ENCODE assay signal across 8 cellular contexts in the genomic region with DNA sequence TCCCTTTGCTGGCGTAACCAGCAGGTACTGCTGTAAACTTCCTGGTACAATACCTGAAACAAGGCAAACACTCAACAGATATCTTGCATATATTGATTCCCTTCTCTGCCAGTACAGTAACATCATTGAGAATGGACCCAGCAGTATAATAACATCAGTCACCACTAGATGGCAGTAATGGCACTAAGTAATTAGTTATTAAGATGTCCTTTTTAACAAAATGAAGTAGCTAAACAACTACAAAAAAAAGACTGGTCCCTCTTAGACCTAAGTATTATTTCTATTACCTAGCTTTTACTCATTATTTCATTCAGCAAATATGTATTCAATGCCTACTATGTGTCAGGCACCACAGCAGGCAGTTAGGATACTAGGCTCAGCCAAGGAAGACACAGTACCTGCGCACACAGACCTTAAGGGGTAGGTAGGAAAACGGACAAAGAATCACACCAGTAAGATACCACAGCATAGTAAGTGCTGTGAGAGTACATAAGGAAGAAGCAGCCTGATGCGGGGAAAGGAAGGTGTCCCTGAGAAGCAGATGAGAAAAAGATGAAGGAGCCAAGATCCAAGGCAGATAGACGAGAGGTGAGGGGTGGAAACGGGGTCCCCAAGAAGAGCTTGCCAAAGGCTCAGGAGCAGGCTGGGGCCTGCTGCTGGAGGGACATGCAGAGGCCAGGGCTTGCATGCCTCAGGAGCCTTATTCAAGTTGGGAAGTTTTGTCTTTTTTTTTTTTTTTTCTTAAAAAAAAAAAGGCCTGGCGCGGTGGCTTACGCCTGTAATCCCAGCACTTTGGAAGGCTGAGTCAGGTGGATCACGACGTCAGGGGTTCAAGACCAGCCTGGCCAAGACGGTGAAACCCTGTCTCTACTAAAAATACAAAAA.
DNase-seq lines count a peak whose midpoint lies in the region; ATAC-seq, FAIRE-seq and TF ChIP-seq lines count a peak whose summit lies in the region.

No MANE protein-coding gene starts in this region.

- no peaks in the 10 kb centered on the region for H3K27me3 Mint-ChIP-seq in activated naive CD8-positive, alpha-beta T cell treated with anti-CD3 and anti-CD28 coated beads, Interleukin-2, amount 10 ng/mL, durations not matched to agents 7 days and 5 days

- H3K27ac ChIP-seq in cardiac muscle cell: no peak overlapping the region

- peak; percentile 69 for FAIRE-seq in D721Med (lab: Jason Lieb, UNC)

- POLR2A ChIA-PET in activated naive CD8-positive, alpha-beta T cell treated with anti-CD3 and anti-CD28 coated beads, Interleukin-2, amount 10 ng/mL, durations not matched to agents 7 days and 5 days (lab: Charles Lee): interaction anchor here (0.5 to 2.8 kb wide), 7 partner anchors 11 to 164 kb away, joined by 3 to 13 read pairs (median 5); a partner anchor contains a TSS

- H3K9me3 Mint-ChIP-seq in activated naive CD8-positive, alpha-beta T cell treated with anti-CD3 and anti-CD28 coated beads, Interleukin-2, amount 10 ng/mL, durations not matched to agents 7 days and 5 days: no peaks in the 10 kb centered on the region

- H3K27me3 ChIP-seq in cardiac muscle cell: no peaks in the 10 kb centered on the region

- H3K4me1 ChIP-seq in cardiac muscle cell (ENCODE audit: low read depth): no peaks in the 10 kb centered on the region

- H3K27ac Mint-ChIP-seq in activated naive CD8-positive, alpha-beta T cell treated with anti-CD3 and anti-CD28 coated beads, Interleukin-2, amount 10 ng/mL, durations not matched to agents 7 days and 5 days: peak overlapping the region; percentile 51

- ATAC-seq in GM19043 (IDR thresholded peaks at IDR 0.05; ENCODE audit: low read depth, unreplicated experiment) (peak; percentile 80), HG03442 (IDR thresholded peaks at IDR 0.05; ENCODE audit: unreplicated experiment) (peak; percentile 88)
- peak; percentile 82 for ATAC-seq in activated naive CD8-positive, alpha-beta T cell treated with anti-CD3 and anti-CD28 coated beads, Interleukin-2, amount 10 ng/mL, durations not matched to agents 7 days and 5 days (ENCODE audit: low read depth)

- no peaks in the 10 kb centered on the region for H3K36me3 ChIP-seq in cardiac muscle cell

- DNase-seq in D721Med (ENCODE audit: insufficient read length, low spot score) (no peak), NCI-H526 (lab: John Stamatoyannopoulos, UW) (peak; percentile 82 to 91), cardiac muscle cell (ENCODE audit: low read depth in 1 of 2, low spot score in 1 of 2) (peak; percentile 86 to 87), renal cortical epithelial cell (ENCODE audit: low read depth) (peak; percentile 86), mesenteric fat pad (ENCODE audit: low spot score) (no peak)
- no peak for DNase-seq in activated naive CD8-positive, alpha-beta T cell treated with anti-CD3 and anti-CD28 coated beads, Interleukin-2, amount 10 ng/mL, durations not matched to agents 7 days and 5 days

- no peak overlapping the region for H3K4me3 Mint-ChIP-seq in activated naive CD8-positive, alpha-beta T cell treated with anti-CD3 and anti-CD28 coated beads, Interleukin-2, amount 10 ng/mL, durations not matched to agents 7 days and 5 days

- peaks cover 8% of the 10 kb centered on the region for H3K4me1 Mint-ChIP-seq in activated naive CD8-positive, alpha-beta T cell treated with anti-CD3 and anti-CD28 coated beads, Interleukin-2, amount 10 ng/mL, durations not matched to agents 7 days and 5 days

- no peak overlapping the region for H3K4me3 ChIP-seq in cardiac muscle cell

- H3K9me3 ChIP-seq in cardiac muscle cell (ENCODE audit: low read depth): no peaks in the 10 kb centered on the region

- peaks cover 3% of the 10 kb centered on the region for H3K36me3 Mint-ChIP-seq in activated naive CD8-positive, alpha-beta T cell treated with anti-CD3 and anti-CD28 coated beads, Interleukin-2, amount 10 ng/mL, durations not matched to agents 7 days and 5 days

- TF ChIP-seq CTCF in D721Med (IDR thresholded peaks at IDR 0.05; ENCODE audit: insufficient read depth, missing control alignments) (peak; percentile 65), cardiac muscle cell (IDR thresholded peaks at IDR 0.05; ENCODE audit: low read depth, low read length) (peak; percentile 58)

Comparison
In these comparisons a context has a peak if more than half of its experiments do, and no peak if none do; other contexts are left out.
1. DNase-seq: peak in NCI-H526 (2 of 2), cardiac muscle cell (2 of 2) and renal cortical epithelial cell (single experiment); none in D721Med (single experiment), activated naive CD8-positive, alpha-beta T cell treated with anti-CD3 and anti-CD28 coated beads, Interleukin-2, amount 10 ng/mL, durations not matched to agents 7 days and 5 days (single experiment) and mesenteric fat pad (single experiment).
2. Peak in every context shown above with its lines, with median percentiles within 50 percentile points of each other: ATAC-seq.